20 cellular contexts compared by ENCODE assay signal in genomic region chr6:129207832-129208231, GRCh38.
"Had no signal": no experiment of that assay in that cellular context is flagged by ENCODE, and none has a peak within 500 bp of the region (broad histone marks: within the 10 kb centered on the region; RNA-seq: fewer than 3 reads in every experiment).

No MANE protein-coding gene starts in this region.

- H3K27me3 Mint-ChIP-seq: naive B cell; stimulated activated naive B cell treated with anti-CD40 and anti-IgM and Interleukin-4, amounts not matched to agents 10 μg/mL and 1 μg/mL and 100 μg/mL, for 72 hours; stimulated activated naive CD8-positive, alpha-beta T cell treated with anti-CD3 and anti-CD28 coated beads, Interleukin-15, amount 100 ng/mL, for 72 hours had no signal

- H3K9me3 Mint-ChIP-seq: naive B cell; nephron progenitor cell; stimulated activated naive B cell treated with anti-CD40 and anti-IgM and Interleukin-4, amounts not matched to agents 10 μg/mL and 1 μg/mL and 100 μg/mL, for 72 hours; stimulated activated naive CD8-positive, alpha-beta T cell treated with anti-CD3 and anti-CD28 coated beads, Interleukin-15, amount 100 ng/mL, for 72 hours had no signal

- DNase-seq: cortex of kidney; dorsolateral prefrontal cortex; effector CD8-positive, alpha-beta T cell; foreskin melanocyte; head of caudate nucleus; kidney; mammary epithelial cell; naive B cell; nephron progenitor cell; sigmoid colon; stimulated activated CD4-positive, alpha-beta T cell treated with anti-CD3 and anti-CD28 coated beads, Interleukin-2, amount 100 ng/mL, for 24 hours; stimulated activated CD4-positive, alpha-beta T cell treated with anti-CD3 and anti-CD28 coated beads, Interleukin-4, amount 100 ng/mL, for 4 hours; stimulated activated naive B cell treated with anti-CD40 and anti-IgM and Interleukin-4, amounts not matched to agents 10 μg/mL and 1 μg/mL and 100 μg/mL, for 72 hours; stimulated activated naive CD8-positive, alpha-beta T cell treated with anti-CD3 and anti-CD28 coated beads, Interleukin-15, amount 100 ng/mL, for 72 hours; testis; upper lobe of right lung had no signal

- H3K36me3 ChIP-seq: sigmoid colon, upper lobe of right lung, vagina had no signal

- H3K27ac ChIP-seq: hepatocyte, sigmoid colon, skin epidermis, testis, upper lobe of right lung had no signal

- H3K36me3 Mint-ChIP-seq: naive B cell; stimulated activated naive B cell treated with anti-CD40 and anti-IgM and Interleukin-4, amounts not matched to agents 10 μg/mL and 1 μg/mL and 100 μg/mL, for 72 hours had no signal

- H3K9me3 ChIP-seq: sigmoid colon, testis, tibial nerve, upper lobe of right lung, vagina had no signal

- H3K4me3 ChIP-seq: dorsolateral prefrontal cortex, hepatocyte, sigmoid colon, skin epidermis, testis, tibial nerve, upper lobe of right lung, vagina had no signal

- H2AFZ ChIP-seq: hepatocyte had no signal

- H3K4me1 Mint-ChIP-seq: naive B cell; nephron progenitor cell; stimulated activated naive B cell treated with anti-CD40 and anti-IgM and Interleukin-4, amounts not matched to agents 10 μg/mL and 1 μg/mL and 100 μg/mL, for 72 hours; stimulated activated naive CD8-positive, alpha-beta T cell treated with anti-CD3 and anti-CD28 coated beads, Interleukin-15, amount 100 ng/mL, for 72 hours had no signal

- H3K27me3 ChIP-seq: dorsolateral prefrontal cortex, hepatocyte, sigmoid colon, testis, tibial nerve, upper lobe of right lung, vagina had no signal

- H3K4me2 ChIP-seq: hepatocyte had no signal

- H3K79me2 ChIP-seq: hepatocyte had no signal

- H3K4me1 ChIP-seq: testis, upper lobe of right lung had no signal

- H3K27ac Mint-ChIP-seq: naive B cell; nephron progenitor cell; stimulated activated naive B cell treated with anti-CD40 and anti-IgM and Interleukin-4, amounts not matched to agents 10 μg/mL and 1 μg/mL and 100 μg/mL, for 72 hours; stimulated activated naive CD8-positive, alpha-beta T cell treated with anti-CD3 and anti-CD28 coated beads, Interleukin-15, amount 100 ng/mL, for 72 hours had no signal

- H3K4me3 Mint-ChIP-seq: naive B cell; nephron progenitor cell; stimulated activated naive B cell treated with anti-CD40 and anti-IgM and Interleukin-4, amounts not matched to agents 10 μg/mL and 1 μg/mL and 100 μg/mL, for 72 hours; stimulated activated naive CD8-positive, alpha-beta T cell treated with anti-CD3 and anti-CD28 coated beads, Interleukin-15, amount 100 ng/mL, for 72 hours had no signal
